Comparison of ENCODE assay signal across 8 cellular contexts in the genomic region with DNA sequence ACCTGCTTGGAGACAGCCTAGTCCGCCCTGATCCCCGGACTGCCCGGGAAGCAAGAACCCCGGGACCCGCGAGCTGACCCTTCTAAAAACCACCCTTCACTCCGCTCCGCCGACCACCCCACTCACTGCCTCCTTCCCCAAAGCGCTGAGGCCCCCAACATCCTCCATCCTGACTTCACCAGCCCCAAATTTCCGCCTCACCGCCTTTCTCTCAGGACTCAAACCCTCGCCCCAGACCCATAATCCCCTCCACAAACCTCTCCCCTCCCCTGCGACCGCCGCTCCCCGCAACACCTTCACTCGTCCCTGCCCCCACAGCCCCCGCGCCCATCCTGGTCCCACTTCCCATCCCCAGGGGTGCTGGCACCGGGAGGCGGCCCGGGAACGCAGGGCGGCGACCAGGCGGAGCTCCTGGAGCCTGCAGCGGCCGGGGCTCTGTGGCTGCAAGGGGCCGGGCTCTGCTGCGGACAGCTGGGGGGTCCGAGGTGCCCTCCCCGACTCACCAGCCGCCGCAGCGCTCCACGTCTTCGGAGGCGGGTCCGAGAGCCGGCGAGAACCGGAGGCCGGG. TPM values are rescaled to one million over a fixed set of nuclear protein-coding genes. Genes with fewer than 3 reads are reported as not detected.
A peak's percentile ranks its signal among the peaks of the same experiment; 100 is the strongest.
DNase-seq lines count a peak whose midpoint lies in the region; ATAC-seq and TF ChIP-seq lines count a peak whose summit lies in the region.

No MANE protein-coding gene starts in this region.

- 0 to 1% methylated on average over 18 of the region's 44 CpGs for WGBS in esophagus squamous epithelium, 2 donors

- H3K27me3 ChIP-seq in esophagus squamous epithelium: no peaks in the 10 kb centered on the region

- H3K27ac ChIP-seq in SK-N-MC: no peak overlapping the region
- peak overlapping the region; percentile 89 to 96 (median 92) for H3K27ac ChIP-seq in esophagus squamous epithelium

- H3K27ac Mint-ChIP-seq in nephron progenitor cell: peak overlapping the region; percentile 91

- H3K36me3 ChIP-seq in SK-N-MC (ENCODE audit: insufficient read depth, low read length) (no peaks in the 10 kb centered on the region), esophagus squamous epithelium (no peaks in the 10 kb centered on the region)

- H3K4me1 ChIP-seq in esophagus squamous epithelium: peaks cover 0 to 22% (median 7%) of the 10 kb centered on the region in 3 donors

- H3K4me1 Mint-ChIP-seq in activated T-cell treated with anti-CD3 and anti-CD28 coated beads, Interleukin-2, amount 50 U/mL, for 4 hours (ENCODE audit: low read depth): peaks cover 10% of the 10 kb centered on the region
- peaks cover 58% of the 10 kb centered on the region for H3K4me1 Mint-ChIP-seq in nephron progenitor cell

- no peaks in the 10 kb centered on the region for H3K27me3 Mint-ChIP-seq in activated T-cell treated with anti-CD3 and anti-CD28 coated beads, Interleukin-2, amount 50 U/mL, for 4 hours (ENCODE audit: low read depth)
- H3K27me3 Mint-ChIP-seq in nephron progenitor cell (ENCODE audit: low read depth, poor library complexity): peaks cover 4% of the 10 kb centered on the region

- TF ChIP-seq POLR2A in esophagus squamous epithelium (IDR thresholded peaks at IDR 0.05): peak in 1 of 4 donors; percentile 61

- peak overlapping the region; percentile 63 for H3K9ac ChIP-seq in SK-N-MC (ENCODE audit: insufficient read length)

- DNase-seq in activated T-cell treated with anti-CD3 and anti-CD28 coated beads, Interleukin-2, amount 50 U/mL, for 4 hours: peak; percentile 7
- no peak for DNase-seq in activated T-cell treated with anti-CD3 and anti-CD28 coated beads for 4 hours
- no peak for DNase-seq in SK-N-MC (ENCODE audit: low read depth, low spot score)
- no peak for DNase-seq in esophagus squamous epithelium (lab: John Stamatoyannopoulos, UW)
- DNase-seq in nephron progenitor cell: no peak
- no peak for DNase-seq in AG08395 (ENCODE audit: low spot score)
- no peak for DNase-seq in activated gamma-delta T cell (lab: John Stamatoyannopoulos, UW)
- no peak for DNase-seq in activated CD4-positive, CD25-positive, alpha-beta regulatory T cell (lab: John Stamatoyannopoulos, UW)

- ATAC-seq in activated T-cell treated with anti-CD3 and anti-CD28 coated beads, Interleukin-2, amount 50 U/mL, for 4 hours: peak; percentile 0 to 1

- H3K36me3 Mint-ChIP-seq in activated T-cell treated with anti-CD3 and anti-CD28 coated beads, Interleukin-2, amount 50 U/mL, for 4 hours (ENCODE audit: insufficient read depth): no peaks in the 10 kb centered on the region
- H3K36me3 Mint-ChIP-seq in nephron progenitor cell (ENCODE audit: low read depth): no peaks in the 10 kb centered on the region

- intact Hi-C loops in esophagus squamous epithelium (cut with DNase I): no loop called here

- H3K4me3 ChIP-seq in SK-N-MC (peak overlapping the region; percentile 79), esophagus squamous epithelium (peak overlapping the region; percentile 88 to 98 (median 92))

- peak overlapping the region; percentile 88 for H3K4me3 Mint-ChIP-seq in activated T-cell treated with anti-CD3 and anti-CD28 coated beads, Interleukin-2, amount 50 U/mL, for 4 hours
- H3K4me3 Mint-ChIP-seq in nephron progenitor cell: peak overlapping the region; percentile 99

- H3K9me3 Mint-ChIP-seq in activated T-cell treated with anti-CD3 and anti-CD28 coated beads, Interleukin-2, amount 50 U/mL, for 4 hours: no peaks in the 10 kb centered on the region
- H3K9me3 Mint-ChIP-seq in nephron progenitor cell: peaks cover 11% of the 10 kb centered on the region

- H3K9me3 ChIP-seq in SK-N-MC (ENCODE audit: low read depth, low read length): no peaks in the 10 kb centered on the region
- no peaks in the 10 kb centered on the region for H3K9me3 ChIP-seq in esophagus squamous epithelium

- TF ChIP-seq CTCF in esophagus squamous epithelium (IDR thresholded peaks at IDR 0.05) (no peak), nephron progenitor cell (IDR thresholded peaks at IDR 0.05) (no peak)

RNA-seq across cellular contexts. Expression of a gene that starts 0.3 kb away (rescaled TPM):
- total RNA-seq in activated T-cell treated with anti-CD3 and anti-CD28 coated beads, Interleukin-2, amount 50 U/mL, for 4 hours: 1 to 10 TPM; 3.1 to 4.8 (median 4.7) TPM
- total RNA-seq in esophagus squamous epithelium: 10 to 100 TPM; 18.5 to 22.3 (median 20.3) TPM
